In genomic region chr20:49616154-49617007, GRCh38 we compare ENCODE assay signal across 14 cellular contexts.
"Had no signal": no experiment of that assay in that cellular context is flagged by ENCODE, and none has a peak within 500 bp of the region (broad histone marks: within the 10 kb centered on the region; RNA-seq: fewer than 3 reads in every experiment).

No MANE protein-coding gene starts in this region.

- H3K27me3 Mint-ChIP-seq: activated CD4-positive, alpha-beta T cell treated with anti-CD3 and anti-CD28 coated beads, Interleukin-2, amount 10 ng/mL, durations not matched to agents 24 days and 14 days had no signal

- H3K9me3 ChIP-seq: adrenal gland, uterus had no signal

- ATAC-seq: sciatic nerve had no signal

- H3K9me3 Mint-ChIP-seq: activated CD4-positive, alpha-beta T cell treated with anti-CD3 and anti-CD28 coated beads, Interleukin-2, amount 10 ng/mL, durations not matched to agents 24 days and 14 days had no signal

- H3K27me3 ChIP-seq: adrenal gland, uterus had no signal

- DNase-seq: activated CD4-positive, alpha-beta T cell treated with anti-CD3 and anti-CD28 coated beads, Interleukin-2, amount 10 ng/mL, durations not matched to agents 24 days and 14 days; activated naive CD4-positive, alpha-beta T cell treated with anti-CD3 and anti-CD28 coated beads, Interleukin-2, amount 50 U/mL, for 16 hours; activated T-cell treated with anti-CD3 and anti-CD28 coated beads for 4 hours; central memory CD4-positive, alpha-beta T cell; effector CD4-positive, alpha-beta T cell; hippocampal formation; kidney glomerular epithelial cell; stimulated activated CD4-positive, alpha-beta T cell treated with anti-CD3 and anti-CD28 coated beads, Interleukin-4, amount 100 ng/mL, for 24 hours; uterus had no signal

- H3K4me3 ChIP-seq: adrenal gland, coronary artery, lung, uterus had no signal

- H3K4me1 ChIP-seq: uterus had no signal

- H3K4me3 Mint-ChIP-seq: activated CD4-positive, alpha-beta T cell treated with anti-CD3 and anti-CD28 coated beads, Interleukin-2, amount 10 ng/mL, durations not matched to agents 24 days and 14 days had no signal

- H3K27ac ChIP-seq: coronary artery, uterus had no signal

- H3K36me3 ChIP-seq: adrenal gland, uterus had no signal

- H3K27ac Mint-ChIP-seq: activated CD4-positive, alpha-beta T cell treated with anti-CD3 and anti-CD28 coated beads, Interleukin-2, amount 10 ng/mL, durations not matched to agents 24 days and 14 days; activated T-helper 2 cell treated with anti-CD3 and anti-CD28 coated beads, Interferon-gamma antibody, Interleukin-2, Interleukin-4, amounts not matched to agents 10 μg/mL and 5 μg/mL and 100 μg/mL, durations not matched to agents 14 hours and 24 hours and 36 hours had no signal
